In genomic region chr22:37563153-37564081, GRCh38 we compare ENCODE assay signal across 9 cellular contexts. TPM values are rescaled to one million over a fixed set of nuclear protein-coding genes. Genes with fewer than 3 reads are reported as not detected.
DNase-seq lines count a peak whose midpoint lies in the region; ATAC-seq and FAIRE-seq lines count a peak whose summit lies in the region.
"Had no signal": no experiment of that assay in that cellular context is flagged by ENCODE, and none has a peak within 500 bp of the region (broad histone marks: within the 10 kb centered on the region; RNA-seq: fewer than 3 reads in every experiment).

No MANE protein-coding gene starts in this region.

- intact Hi-C loops in posterior vena cava (cut with DNase I), result no loop called here

- FAIRE-seq in frontal cortex (lab: Jason Lieb, UNC), result peak; percentile 78

- H3K9me3 ChIP-seq in T-helper 17 cell (ENCODE audit: control insufficient read depth, low read length, poor library complexity, severe bottlenecking), result no peaks in the 10 kb centered on the region

- H3K4me1 Mint-ChIP-seq in T-helper 17 cell, result peaks cover 19% of the 10 kb centered on the region

- H3K27ac Mint-ChIP-seq in T-helper 17 cell, result peak overlapping the region; percentile 32
- H3K27ac Mint-ChIP-seq: activated naive CD8-positive, alpha-beta T cell treated with anti-CD3 and anti-CD28 coated beads, Interleukin-2, amount 10 ng/mL, durations not matched to agents 7 days and 5 days had no signal

- H3K4me3 Mint-ChIP-seq in T-helper 17 cell, result no peak overlapping the region
- H3K4me3 Mint-ChIP-seq: activated naive CD8-positive, alpha-beta T cell treated with anti-CD3 and anti-CD28 coated beads, Interleukin-2, amount 10 ng/mL, durations not matched to agents 7 days and 5 days had no signal

- H3K36me3 Mint-ChIP-seq in T-helper 17 cell (ENCODE audit: low read depth), result no peaks in the 10 kb centered on the region
- H3K36me3 Mint-ChIP-seq: activated naive CD8-positive, alpha-beta T cell treated with anti-CD3 and anti-CD28 coated beads, Interleukin-2, amount 10 ng/mL, durations not matched to agents 7 days and 5 days had no signal

- peaks cover 38% of the 10 kb centered on the region for H3K27me3 Mint-ChIP-seq in T-helper 17 cell

- peak; percentile 89 for DNase-seq in COLO829 (ENCODE audit: low spot score)
- no peak for DNase-seq in T-helper 17 cell
- peak; percentile 63 to 73 for DNase-seq in frontal cortex (ENCODE audit: low spot score in 2 of 2)
- DNase-seq in posterior vena cava (ENCODE audit: low spot score), result peak; percentile 91
- no peak for DNase-seq in SHP77 (lab: John Stamatoyannopoulos, UW)
- DNase-seq: activated naive CD8-positive, alpha-beta T cell treated with anti-CD3 and anti-CD28 coated beads, Interleukin-2, amount 10 ng/mL, durations not matched to agents 7 days and 5 days had no signal

- ATAC-seq in T-helper 17 cell (no peak), GM19351 (IDR thresholded peaks at IDR 0.05; ENCODE audit: unreplicated experiment) (no peak), GM18873 (IDR thresholded peaks at IDR 0.05; ENCODE audit: low FRiP score, unreplicated experiment) (no peak), HG03520 (IDR thresholded peaks at IDR 0.05; ENCODE audit: unreplicated experiment) (no peak)

RNA-seq across cellular contexts. Expression of gene CDC42EP1, which starts 3.1 kb away (rescaled TPM):
- total RNA-seq in T-helper 17 cell (not detected), frontal cortex (1.6 TPM), posterior vena cava (10 to 100 TPM; 56.2 to 59.3 TPM)

RNA-seq across cellular contexts. Expression of gene LGALS2, which starts 16.5 kb away (rescaled TPM):
- 1 to 10 TPM; 1.9 to 6.1 TPM for total RNA-seq in T-helper 17 cell
- not detected for total RNA-seq in frontal cortex
- not detected for total RNA-seq in posterior vena cava
- total RNA-seq: activated naive CD8-positive, alpha-beta T cell treated with anti-CD3 and anti-CD28 coated beads, Interleukin-2, amount 10 ng/mL, durations not matched to agents 7 days and 5 days had no signal

RNA-seq across cellular contexts. Expression of gene CARD10, which starts 44.2 kb away (rescaled TPM):
- total RNA-seq in T-helper 17 cell (under 1 TPM; 0.12 to 0.31 TPM), frontal cortex (4.1 TPM), posterior vena cava (10 to 100 TPM in 1 of 2 donors, 1 to 10 TPM in 1; 7.8 to 12.8 TPM)

RNA-seq across cellular contexts. Expression of gene GGA1, which starts 45.2 kb away (rescaled TPM):
- total RNA-seq in T-helper 17 cell, result 10 to 100 TPM; 70.5 to 86.8 TPM
- 34.2 TPM for total RNA-seq in frontal cortex
- 10 to 100 TPM; 30.0 to 31.2 TPM for total RNA-seq in posterior vena cava

Comparison
In these comparisons a context has a peak if more than half of its experiments do, and no peak if none do; other contexts are left out.
1. DNase-seq: peak in COLO829 (single experiment), frontal cortex (2 of 2) and posterior vena cava (single experiment); none in T-helper 17 cell (0 of 3) and SHP77 (0 of 2).
2. RNA of gene CDC42EP1, which starts 3.1 kb away (total RNA-seq): 56.2 to 59.3 TPM in posterior vena cava; 1.6 TPM in frontal cortex (single experiment) and not detected in T-helper 17 cell; every median in the first group is over 10 times any median in the second.